2 cellular contexts compared by ENCODE assay signal in the genomic region with DNA sequence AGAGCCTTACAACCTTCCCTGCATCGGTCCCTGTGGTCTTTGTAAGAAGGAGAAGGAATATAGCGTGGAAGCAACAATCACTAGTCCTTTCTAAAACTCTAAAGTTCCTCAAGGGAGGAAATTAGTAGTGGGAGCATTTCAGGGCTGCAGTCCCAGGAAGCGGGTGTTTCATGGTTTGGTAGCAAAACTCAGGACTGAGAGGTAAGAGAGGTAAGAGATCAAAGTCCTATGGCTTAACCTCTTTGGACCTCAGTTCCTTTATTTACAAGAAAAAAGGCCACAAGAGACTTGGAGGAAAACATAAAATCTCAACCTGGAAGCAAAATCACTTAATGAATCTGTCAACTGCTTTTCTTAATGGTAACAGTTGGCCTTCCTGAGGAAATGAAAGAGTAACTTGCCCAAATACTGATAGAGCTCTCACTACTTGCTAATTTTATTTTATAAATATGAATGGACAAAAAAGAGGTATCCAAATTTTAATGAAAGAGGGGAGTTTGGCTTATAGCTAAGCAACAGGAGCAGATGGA.
TF ChIP-seq lines count a peak whose summit lies in the region.

No MANE protein-coding gene starts in this region.

TF ChIP-seq in endothelial cell of umbilical vein, 7 proteins besides CTCF, POLR2A, EP300 and RAD21:
- TF ChIP-seq GATA2 (IDR thresholded peaks at IDR 0.05; ENCODE audit: insufficient read depth, insufficient read length, low read depth, low read length) (no peak), POLR2AphosphoS5 (IDR thresholded peaks at IDR 0.05; ENCODE audit: insufficient read depth, low read depth, low read length) (no peak), FOS (IDR thresholded peaks at IDR 0.05; ENCODE audit: borderline replicate concordance, insufficient read depth, low read length) (no peak), JUN (IDR thresholded peaks at IDR 0.05; ENCODE audit: borderline replicate concordance, insufficient read depth, insufficient read length, low read depth) (no peak), EZH2 (IDR thresholded peaks at IDR 0.05; ENCODE audit: borderline replicate concordance, low read depth, low read length, severe bottlenecking) (no peak), MYC (IDR thresholded peaks at IDR 0.05; ENCODE audit: low read depth, low read length) (no peak)
- TF ChIP-seq, protein P1, sequence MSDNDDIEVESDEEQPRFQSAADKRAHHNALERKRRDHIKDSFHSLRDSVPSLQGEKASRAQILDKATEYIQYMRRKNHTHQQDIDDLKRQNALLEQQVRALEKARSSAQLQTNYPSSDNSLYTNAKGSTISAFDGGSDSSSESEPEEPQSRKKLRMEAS (IDR thresholded peaks at IDR 0.05; ENCODE audit: insufficient read depth, insufficient read length): no peak

TF ChIP-seq in HepG2, 621 proteins besides CTCF, POLR2A, EP300 and RAD21:
- TF ChIP-seq MBNL3 (CRISPR knock-in tag; conservative IDR thresholded peaks at IDR 0.05) (no peak), HNF4A (CRISPR knock-in tag; IDR thresholded peaks at IDR 0.05) (peak; percentile 41), ZNF615 (CRISPR knock-in tag; IDR thresholded peaks at IDR 0.05; ENCODE audit: borderline replicate concordance) (no peak), ZNF232 (CRISPR knock-in tag; IDR thresholded peaks at IDR 0.05; ENCODE audit: borderline replicate concordance) (no peak)
- TF ChIP-seq, protein P2, sequence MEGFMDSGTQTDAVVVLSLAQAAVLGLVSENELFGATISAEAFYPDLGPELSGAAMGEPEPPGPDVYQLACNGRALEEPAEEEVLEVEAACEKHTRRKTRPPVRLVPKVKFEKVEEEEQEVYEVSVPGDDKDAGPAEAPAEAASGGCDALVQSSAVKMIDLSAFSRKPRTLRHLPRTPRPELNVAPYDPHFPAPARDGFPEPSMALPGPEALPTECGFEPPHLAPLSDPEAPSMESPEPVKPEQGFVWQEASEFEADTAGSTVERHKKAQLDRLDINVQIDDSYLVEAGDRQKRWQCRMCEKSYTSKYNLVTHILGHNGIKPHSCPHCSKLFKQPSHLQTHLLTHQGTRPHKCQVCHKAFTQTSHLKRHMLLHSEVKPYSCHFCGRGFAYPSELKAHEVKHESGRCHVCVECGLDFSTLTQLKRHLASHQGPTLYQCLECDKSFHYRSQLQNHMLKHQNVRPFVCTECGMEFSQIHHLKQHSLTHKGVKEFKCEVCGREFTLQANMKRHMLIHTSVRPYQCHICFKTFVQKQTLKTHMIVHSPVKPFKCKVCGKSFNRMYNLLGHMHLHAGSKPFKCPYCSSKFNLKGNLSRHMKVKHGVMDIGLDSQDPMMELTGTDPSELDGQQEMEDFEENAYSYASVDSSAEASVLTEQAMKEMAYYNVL (CRISPR knock-in tag; IDR thresholded peaks at IDR 0.05; ENCODE audit: borderline replicate concordance): no peak
- TF ChIP-seq, protein P3, sequence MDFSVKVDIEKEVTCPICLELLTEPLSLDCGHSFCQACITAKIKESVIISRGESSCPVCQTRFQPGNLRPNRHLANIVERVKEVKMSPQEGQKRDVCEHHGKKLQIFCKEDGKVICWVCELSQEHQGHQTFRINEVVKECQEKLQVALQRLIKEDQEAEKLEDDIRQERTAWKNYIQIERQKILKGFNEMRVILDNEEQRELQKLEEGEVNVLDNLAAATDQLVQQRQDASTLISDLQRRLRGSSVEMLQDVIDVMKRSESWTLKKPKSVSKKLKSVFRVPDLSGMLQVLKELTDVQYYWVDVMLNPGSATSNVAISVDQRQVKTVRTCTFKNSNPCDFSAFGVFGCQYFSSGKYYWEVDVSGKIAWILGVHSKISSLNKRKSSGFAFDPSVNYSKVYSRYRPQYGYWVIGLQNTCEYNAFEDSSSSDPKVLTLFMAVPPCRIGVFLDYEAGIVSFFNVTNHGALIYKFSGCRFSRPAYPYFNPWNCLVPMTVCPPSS (IDR thresholded peaks at IDR 0.05): no peak
